In genomic region chr9:15873573-15874177, GRCh38 we compare ENCODE assay signal across 8 cellular contexts.
DNase-seq lines count a peak whose midpoint lies in the region; ATAC-seq and TF ChIP-seq lines count a peak whose summit lies in the region.

No MANE protein-coding gene starts in this region.

- no peaks in the 10 kb centered on the region for H3K27me3 Mint-ChIP-seq in osteocyte (ENCODE audit: unreplicated experiment)

- H3K9me3 Mint-ChIP-seq in osteocyte (ENCODE audit: unreplicated experiment): peaks cover 2% of the 10 kb centered on the region

- ATAC-seq in HG03460 (IDR thresholded peaks at IDR 0.05; ENCODE audit: unreplicated experiment): peak; percentile 54
- ATAC-seq in HG02798 (IDR thresholded peaks at IDR 0.05; ENCODE audit: poor library complexity, unreplicated experiment): no peak

- in situ Hi-C loops in GM13976 (cut with MboI; ENCODE audit: low sequenced_read_pairs, unreplicated experiment): loop anchor here (10.0 kb wide), 1 partner anchor 261 kb away; no protein-coding TSS in a partner anchor

- DNase-seq in AG08396 (ENCODE audit: low spot score): peak; percentile 19
- DNase-seq in GM13976 (ENCODE audit: low spot score): peak; percentile 20
- peak; percentile 50 for DNase-seq in OCI-M1 (lab: John Stamatoyannopoulos, UW)
- peak; percentile 61 for DNase-seq in epithelial cell of esophagus (ENCODE audit: low read depth)
- no peak for DNase-seq in osteocyte (ENCODE audit: extremely low spot score, unreplicated experiment)
- no peak for DNase-seq in activated CD4-positive, alpha-beta T cell treated with anti-CD3 and anti-CD28 coated beads, Interleukin-2, amount 50 U/mL, for 4 hours

- H3K4me1 Mint-ChIP-seq in osteocyte (ENCODE audit: unreplicated experiment): peaks cover 18% of the 10 kb centered on the region

- H3K36me3 Mint-ChIP-seq in osteocyte (ENCODE audit: unreplicated experiment): no peaks in the 10 kb centered on the region

- no peak overlapping the region for H3K4me3 ChIP-seq in epithelial cell of esophagus (ENCODE audit: low read length)

- H3K4me3 Mint-ChIP-seq in osteocyte (ENCODE audit: unreplicated experiment): no peak overlapping the region

- peak overlapping the region; percentile 53 for H3K27ac Mint-ChIP-seq in osteocyte (ENCODE audit: unreplicated experiment)

- TF ChIP-seq CTCF in GM13976 (IDR thresholded peaks at IDR 0.05; ENCODE audit: borderline replicate concordance, control extremely low read depth, extremely low read depth, insufficient read depth, missing control alignments) (peak; percentile 48), epithelial cell of esophagus (IDR thresholded peaks at IDR 0.05; ENCODE audit: insufficient read depth, low read depth, low read length, missing control alignments) (peak; percentile 57), osteocyte (IDR thresholded peaks at IDR 0.05) (peak; percentile 78)

Comparison
In these comparisons a context has a peak if more than half of its experiments do, and no peak if none do; other contexts are left out.
1. DNase-seq: peak in AG08396 (single experiment), GM13976 (single experiment), OCI-M1 (single experiment) and epithelial cell of esophagus (single experiment); none in osteocyte (single experiment) and activated CD4-positive, alpha-beta T cell treated with anti-CD3 and anti-CD28 coated beads, Interleukin-2, amount 50 U/mL, for 4 hours (0 of 2).
2. Peak in every context shown above with its lines, with median percentiles within 50 percentile points of each other: CTCF ChIP-seq.